ENCODE assay signal across 2 cellular contexts in genomic region chr18:48422947-48423378, GRCh38.
A peak's percentile ranks its signal among the peaks of the same experiment; 100 is the strongest.
TF ChIP-seq lines count a peak whose summit lies in the region.

No MANE protein-coding gene starts in this region.

TF ChIP-seq in HepG2, 621 proteins besides CTCF, POLR2A, EP300 and RAD21:
- TF ChIP-seq MEIS1 (CRISPR knock-in tag; IDR thresholded peaks at IDR 0.05; ENCODE audit: borderline replicate concordance) (no peak), ZNF589 (CRISPR knock-in tag; conservative IDR thresholded peaks at IDR 0.05) (no peak), GATAD2A (CRISPR knock-in tag; IDR thresholded peaks at IDR 0.05) (no peak), HNRNPK (IDR thresholded peaks at IDR 0.05; ENCODE audit: low read depth, low read length, poor library complexity, severe bottlenecking) (peak; percentile 8), ZNF468 (CRISPR knock-in tag; IDR thresholded peaks at IDR 0.05) (no peak)
TF ChIP-seq in HepG2: peak in this region for 1.

TF ChIP-seq in H1, 55 proteins besides CTCF, POLR2A, EP300 and RAD21:
- no peak for TF ChIP-seq EGR1 (IDR thresholded peaks at IDR 0.05; ENCODE audit: borderline replicate concordance, low read depth, low read length)
- TF ChIP-seq SAP30 (IDR thresholded peaks at IDR 0.05; ENCODE audit: insufficient read depth, insufficient replicate concordance, low read length), result no peak
- no peak for TF ChIP-seq SIRT6 (IDR thresholded peaks at IDR 0.05; ENCODE audit: low read length)
- peak; percentile 71 for TF ChIP-seq KDM4A (IDR thresholded peaks at IDR 0.05; ENCODE audit: low read depth, low read length, severe bottlenecking)
- TF ChIP-seq JUND (IDR thresholded peaks at IDR 0.05; ENCODE audit: low read length), result no peak
- no peak for TF ChIP-seq NANOG (IDR thresholded peaks at IDR 0.05; ENCODE audit: insufficient read depth, low read depth, low read length, poor library complexity, severe bottlenecking)
- TF ChIP-seq POU5F1 (IDR thresholded peaks at IDR 0.05; ENCODE audit: low read depth, low read length), result no peak
- no peak for TF ChIP-seq CHD2 (IDR thresholded peaks at IDR 0.05; ENCODE audit: low read length)
- TF ChIP-seq KDM5A (IDR thresholded peaks at IDR 0.05; ENCODE audit: low read length), result no peak
- TF ChIP-seq POLR2AphosphoS5 (IDR thresholded peaks at IDR 0.05; ENCODE audit: low read depth, low read length), result no peak
- TF ChIP-seq ZNF274 (IDR thresholded peaks at IDR 0.05; ENCODE audit: borderline replicate concordance, extremely low read depth, low read length), result no peak
- no peak for TF ChIP-seq GABPA (IDR thresholded peaks at IDR 0.05; ENCODE audit: borderline replicate concordance, insufficient read depth, low read length)
- TF ChIP-seq CTBP2 (IDR thresholded peaks at IDR 0.05; ENCODE audit: borderline replicate concordance, insufficient read depth, insufficient read length, low read length), result no peak
- no peak for TF ChIP-seq JUN (IDR thresholded peaks at IDR 0.05; ENCODE audit: low read depth, low read length)
- TF ChIP-seq KDM1A (IDR thresholded peaks at IDR 0.05; ENCODE audit: borderline replicate concordance, low read length), result no peak
- peak; percentile 94 for TF ChIP-seq E2F6 (IDR thresholded peaks at IDR 0.05)
- no peak for TF ChIP-seq RFX5 (IDR thresholded peaks at IDR 0.05; ENCODE audit: borderline replicate concordance, low read depth, low read length)
- TF ChIP-seq CBX8 (IDR thresholded peaks at IDR 0.05; ENCODE audit: borderline replicate concordance, low read depth, low read length), result no peak
- TF ChIP-seq FOSL1 (IDR thresholded peaks at IDR 0.05; ENCODE audit: insufficient read depth, low read depth, low read length), result no peak
- TF ChIP-seq TAF7 (optimal IDR thresholded peaks at IDR 0.05; ENCODE audit: borderline replicate concordance, low read depth, low read length), result no peak
- no peak for TF ChIP-seq HDAC6 (IDR thresholded peaks at IDR 0.05; ENCODE audit: low read depth, low read length)
- no peak for TF ChIP-seq YY1 (IDR thresholded peaks at IDR 0.05; ENCODE audit: low read depth, low read length)
- TF ChIP-seq CHD1 (IDR thresholded peaks at IDR 0.05; ENCODE audit: low read depth, low read length), result no peak
- TF ChIP-seq MAX (IDR thresholded peaks at IDR 0.05), result peak; percentile 85
